8 cellular contexts compared by ENCODE assay signal in the genomic region with DNA sequence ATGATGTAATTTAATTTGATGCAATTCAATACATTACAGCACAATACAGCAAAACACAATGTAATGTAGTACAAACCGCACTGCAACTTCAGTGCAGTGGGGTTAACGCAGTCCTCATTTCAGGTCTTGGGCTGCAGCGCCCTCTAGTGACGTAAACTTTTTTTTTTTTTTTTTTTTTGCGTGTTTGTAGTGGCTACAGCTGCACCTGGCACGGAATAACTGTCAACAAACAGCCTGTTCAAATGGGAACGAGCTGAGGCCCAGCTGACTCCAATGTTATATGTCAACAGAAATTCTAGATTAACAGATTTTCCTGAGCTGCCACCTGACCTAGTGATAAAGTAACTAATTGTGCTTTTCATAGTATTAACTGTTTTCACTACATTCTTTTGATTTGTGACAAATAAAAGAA. TPM values are rescaled to one million over a fixed set of nuclear protein-coding genes. Genes with fewer than 3 reads are reported as not detected.
A peak's percentile ranks its signal among the peaks of the same experiment; 100 is the strongest.
DNase-seq lines count a peak whose midpoint lies in the region; ATAC-seq and TF ChIP-seq lines count a peak whose summit lies in the region.

No MANE protein-coding gene starts in this region.

- H3K36me3 ChIP-seq in Karpas-422 (ENCODE audit: insufficient read depth, low read length): no peaks in the 10 kb centered on the region

- intact Hi-C loops in natural killer cell (cut with micrococcal nuclease): loop anchor here (5.0 kb wide), 2 partner anchors 341 to 951 kb away; no protein-coding TSS in a partner anchor

- H3K9me3 ChIP-seq in Karpas-422 (ENCODE audit: low read length): no peaks in the 10 kb centered on the region

- no peaks in the 10 kb centered on the region for H3K9me3 Mint-ChIP-seq in natural killer cell
- H3K9me3 Mint-ChIP-seq in natural killer cell treated with Interleukin-12 subunit alpha and Interleukin-12 subunit beta and Interleukin-15 and Interleukin-18, amount 100 ng/mL, for 72 hours: no peaks in the 10 kb centered on the region

- no peaks in the 10 kb centered on the region for H3K36me3 Mint-ChIP-seq in natural killer cell
- no peaks in the 10 kb centered on the region for H3K36me3 Mint-ChIP-seq in natural killer cell treated with Interleukin-12 subunit alpha and Interleukin-12 subunit beta and Interleukin-15 and Interleukin-18, amount 100 ng/mL, for 72 hours

- no peaks in the 10 kb centered on the region for H4K20me1 ChIP-seq in Karpas-422 (ENCODE audit: insufficient read depth, low read depth, low read length)

- H3K9ac ChIP-seq in Karpas-422 (ENCODE audit: low read length): no peak overlapping the region

- H3K4me2 ChIP-seq in Karpas-422 (ENCODE audit: low read depth, low read length, poor library complexity, severe bottlenecking): peak overlapping the region; percentile 44

- peaks cover 29% of the 10 kb centered on the region for H3K4me1 ChIP-seq in Karpas-422 (ENCODE audit: low read length)

- no peaks in the 10 kb centered on the region for H3K4me1 Mint-ChIP-seq in natural killer cell
- no peaks in the 10 kb centered on the region for H3K4me1 Mint-ChIP-seq in natural killer cell treated with Interleukin-12 subunit alpha and Interleukin-12 subunit beta and Interleukin-15 and Interleukin-18, amount 100 ng/mL, for 72 hours (ENCODE audit: low read depth in 2 of 2)

- H3K27me3 ChIP-seq in Karpas-422 (ENCODE audit: low read length): no peaks in the 10 kb centered on the region

- no peak for DNase-seq in natural killer cell
- no peak for DNase-seq in natural killer cell treated with Interleukin-12 subunit alpha and Interleukin-12 subunit beta and Interleukin-15 and Interleukin-18, amount 100 ng/mL, for 72 hours (ENCODE audit: low spot score)
- peak; percentile 91 for DNase-seq in Karpas-422
- DNase-seq in OCI-M1 (lab: John Stamatoyannopoulos, UW): peak; percentile 79
- peak; percentile 66 to 85 for DNase-seq in dermis microvascular lymphatic vessel endothelial cell (ENCODE audit: low read depth in 2 of 2)
- peak; percentile 20 for DNase-seq in middle frontal gyrus (ENCODE audit: extremely low spot score, low spot score)
- no peak for DNase-seq in GOT3 (lab: John Stamatoyannopoulos, UW)

- no peak overlapping the region for H3K4me3 Mint-ChIP-seq in natural killer cell
- H3K4me3 Mint-ChIP-seq in natural killer cell treated with Interleukin-12 subunit alpha and Interleukin-12 subunit beta and Interleukin-15 and Interleukin-18, amount 100 ng/mL, for 72 hours: no peak overlapping the region

- H3K27ac ChIP-seq in Karpas-422 (ENCODE audit: low read length): peak overlapping the region; percentile 59; the same call in 1 of the 2 replicates

- no peak overlapping the region for H3K4me3 ChIP-seq in Karpas-422 (ENCODE audit: low read length)

- ATAC-seq in natural killer cell: peak in 1 of 3 donors; percentile 57
- ATAC-seq in natural killer cell treated with Interleukin-12 subunit alpha and Interleukin-12 subunit beta and Interleukin-15 and Interleukin-18, amount 100 ng/mL, for 72 hours: no peak
- ATAC-seq in GM21786 (IDR thresholded peaks at IDR 0.05; ENCODE audit: unreplicated experiment): peak; percentile 66

- no peaks in the 10 kb centered on the region for H3K27me3 Mint-ChIP-seq in natural killer cell (ENCODE audit: low read depth in 2 of 2)
- peaks cover 0 to 7% of the 10 kb centered on the region in 2 donors for H3K27me3 Mint-ChIP-seq in natural killer cell treated with Interleukin-12 subunit alpha and Interleukin-12 subunit beta and Interleukin-15 and Interleukin-18, amount 100 ng/mL, for 72 hours

- H3K79me2 ChIP-seq in Karpas-422 (ENCODE audit: low read length): no peaks in the 10 kb centered on the region

- H3K27ac Mint-ChIP-seq in natural killer cell: no peak overlapping the region
- H3K27ac Mint-ChIP-seq in natural killer cell treated with Interleukin-12 subunit alpha and Interleukin-12 subunit beta and Interleukin-15 and Interleukin-18, amount 100 ng/mL, for 72 hours: no peak overlapping the region

- H3K9me2 ChIP-seq in Karpas-422 (replicated peaks; ENCODE audit: insufficient read depth, low read length): no peaks in the 10 kb centered on the region

- peak; percentile 49 for TF ChIP-seq CTCF in natural killer cell (IDR thresholded peaks at IDR 0.05)

- H2AFZ ChIP-seq in Karpas-422 (ENCODE audit: low read length): peak overlapping the region; percentile 15; the same call in 1 of the 2 replicates

RNA-seq across cellular contexts. Expression of a gene that starts 33.5 kb away (rescaled TPM):
- under 1 TPM in 1 of 3 donors, not detected in 2; 0.08 TPM for total RNA-seq in natural killer cell
- not detected for total RNA-seq in natural killer cell treated with Interleukin-12 subunit alpha and Interleukin-12 subunit beta and Interleukin-15 and Interleukin-18, amount 100 ng/mL, for 72 hours
- 2.9 and 7.4 TPM in 2 replicates for total RNA-seq in Karpas-422 (2014; rRNA removed; shearing (Covaris generic); ENCODE audit: low replicate concordance)
- total RNA-seq in dermis microvascular lymphatic vessel endothelial cell: not detected in 2 replicates

Comparison
In these comparisons a context has a peak if more than half of its experiments do, and no peak if none do; other contexts are left out.
1. DNase-seq: peak in Karpas-422 (single experiment), OCI-M1 (single experiment), dermis microvascular lymphatic vessel endothelial cell (2 of 2) and middle frontal gyrus (single experiment); none in natural killer cell (single experiment), natural killer cell treated with Interleukin-12 subunit alpha and Interleukin-12 subunit beta and Interleukin-15 and Interleukin-18, amount 100 ng/mL, for 72 hours (single experiment) and GOT3 (single experiment).